ENCODE assay signal across 2 cellular contexts in the genomic region with DNA sequence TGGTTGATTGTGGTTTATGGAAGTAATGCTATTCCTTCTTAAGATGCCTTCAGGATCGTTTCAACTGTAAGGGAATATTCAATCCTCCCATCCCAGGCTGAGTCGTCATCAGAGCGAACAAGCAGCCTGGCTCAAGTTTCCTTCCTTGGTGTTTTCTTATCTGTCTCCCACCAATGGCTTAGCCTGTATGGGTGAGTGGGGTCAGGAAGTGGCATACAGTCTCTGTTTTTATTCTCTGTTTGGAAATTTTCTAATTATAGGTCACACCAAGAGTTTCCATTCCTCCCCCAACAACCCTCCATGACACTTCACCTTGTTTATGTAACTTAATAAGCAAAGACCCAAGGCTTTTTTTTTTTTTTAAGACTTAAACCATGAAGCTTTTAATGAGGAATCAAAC.
TF ChIP-seq lines count a peak whose summit lies in the region.

No MANE protein-coding gene starts in this region.

TF ChIP-seq in liver, 16 proteins besides CTCF, POLR2A, EP300 and RAD21 (continued from another document):
- no peak for TF ChIP-seq RXRA (IDR thresholded peaks at IDR 0.05)

TF ChIP-seq in HepG2, 621 proteins besides CTCF, POLR2A, EP300 and RAD21:
- TF ChIP-seq, protein P1, sequence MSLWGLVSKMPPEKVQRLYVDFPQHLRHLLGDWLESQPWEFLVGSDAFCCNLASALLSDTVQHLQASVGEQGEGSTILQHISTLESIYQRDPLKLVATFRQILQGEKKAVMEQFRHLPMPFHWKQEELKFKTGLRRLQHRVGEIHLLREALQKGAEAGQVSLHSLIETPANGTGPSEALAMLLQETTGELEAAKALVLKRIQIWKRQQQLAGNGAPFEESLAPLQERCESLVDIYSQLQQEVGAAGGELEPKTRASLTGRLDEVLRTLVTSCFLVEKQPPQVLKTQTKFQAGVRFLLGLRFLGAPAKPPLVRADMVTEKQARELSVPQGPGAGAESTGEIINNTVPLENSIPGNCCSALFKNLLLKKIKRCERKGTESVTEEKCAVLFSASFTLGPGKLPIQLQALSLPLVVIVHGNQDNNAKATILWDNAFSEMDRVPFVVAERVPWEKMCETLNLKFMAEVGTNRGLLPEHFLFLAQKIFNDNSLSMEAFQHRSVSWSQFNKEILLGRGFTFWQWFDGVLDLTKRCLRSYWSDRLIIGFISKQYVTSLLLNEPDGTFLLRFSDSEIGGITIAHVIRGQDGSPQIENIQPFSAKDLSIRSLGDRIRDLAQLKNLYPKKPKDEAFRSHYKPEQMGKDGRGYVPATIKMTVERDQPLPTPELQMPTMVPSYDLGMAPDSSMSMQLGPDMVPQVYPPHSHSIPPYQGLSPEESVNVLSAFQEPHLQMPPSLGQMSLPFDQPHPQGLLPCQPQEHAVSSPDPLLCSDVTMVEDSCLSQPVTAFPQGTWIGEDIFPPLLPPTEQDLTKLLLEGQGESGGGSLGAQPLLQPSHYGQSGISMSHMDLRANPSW (CRISPR knock-in tag; IDR thresholded peaks at IDR 0.05; ENCODE audit: borderline replicate concordance), result no peak
- TF ChIP-seq, protein P2, sequence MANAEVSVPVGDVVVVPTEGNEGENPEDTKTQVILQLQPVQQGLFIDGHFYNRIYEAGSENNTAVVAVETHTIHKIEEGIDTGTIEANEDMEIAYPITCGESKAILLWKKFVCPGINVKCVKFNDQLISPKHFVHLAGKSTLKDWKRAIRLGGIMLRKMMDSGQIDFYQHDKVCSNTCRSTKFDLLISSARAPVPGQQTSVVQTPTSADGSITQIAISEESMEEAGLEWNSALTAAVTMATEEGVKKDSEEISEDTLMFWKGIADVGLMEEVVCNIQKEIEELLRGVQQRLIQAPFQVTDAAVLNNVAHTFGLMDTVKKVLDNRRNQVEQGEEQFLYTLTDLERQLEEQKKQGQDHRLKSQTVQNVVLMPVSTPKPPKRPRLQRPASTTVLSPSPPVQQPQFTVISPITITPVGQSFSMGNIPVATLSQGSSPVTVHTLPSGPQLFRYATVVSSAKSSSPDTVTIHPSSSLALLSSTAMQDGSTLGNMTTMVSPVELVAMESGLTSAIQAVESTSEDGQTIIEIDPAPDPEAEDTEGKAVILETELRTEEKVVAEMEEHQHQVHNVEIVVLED (CRISPR knock-in tag; IDR thresholded peaks at IDR 0.05; ENCODE audit: borderline replicate concordance), result no peak
- no peak for TF ChIP-seq HMG20A (CRISPR knock-in tag; IDR thresholded peaks at IDR 0.05; ENCODE audit: borderline replicate concordance)
- TF ChIP-seq NFE2 (CRISPR knock-in tag; IDR thresholded peaks at IDR 0.05), result no peak
- TF ChIP-seq, protein P3, sequence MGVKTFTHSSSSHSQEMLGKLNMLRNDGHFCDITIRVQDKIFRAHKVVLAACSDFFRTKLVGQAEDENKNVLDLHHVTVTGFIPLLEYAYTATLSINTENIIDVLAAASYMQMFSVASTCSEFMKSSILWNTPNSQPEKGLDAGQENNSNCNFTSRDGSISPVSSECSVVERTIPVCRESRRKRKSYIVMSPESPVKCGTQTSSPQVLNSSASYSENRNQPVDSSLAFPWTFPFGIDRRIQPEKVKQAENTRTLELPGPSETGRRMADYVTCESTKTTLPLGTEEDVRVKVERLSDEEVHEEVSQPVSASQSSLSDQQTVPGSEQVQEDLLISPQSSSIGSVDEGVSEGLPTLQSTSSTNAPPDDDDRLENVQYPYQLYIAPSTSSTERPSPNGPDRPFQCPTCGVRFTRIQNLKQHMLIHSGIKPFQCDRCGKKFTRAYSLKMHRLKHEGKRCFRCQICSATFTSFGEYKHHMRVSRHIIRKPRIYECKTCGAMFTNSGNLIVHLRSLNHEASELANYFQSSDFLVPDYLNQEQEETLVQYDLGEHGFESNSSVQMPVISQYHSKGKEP (CRISPR knock-in tag; IDR thresholded peaks at IDR 0.05), result no peak
- no peak for TF ChIP-seq MBD4 (IDR thresholded peaks at IDR 0.05; ENCODE audit: borderline replicate concordance, low read length)
- TF ChIP-seq ZNF101 (CRISPR knock-in tag; IDR thresholded peaks at IDR 0.05; ENCODE audit: borderline replicate concordance, low read depth), result no peak
